ENCODE assay signal across 1 cellular context in the genomic region with DNA sequence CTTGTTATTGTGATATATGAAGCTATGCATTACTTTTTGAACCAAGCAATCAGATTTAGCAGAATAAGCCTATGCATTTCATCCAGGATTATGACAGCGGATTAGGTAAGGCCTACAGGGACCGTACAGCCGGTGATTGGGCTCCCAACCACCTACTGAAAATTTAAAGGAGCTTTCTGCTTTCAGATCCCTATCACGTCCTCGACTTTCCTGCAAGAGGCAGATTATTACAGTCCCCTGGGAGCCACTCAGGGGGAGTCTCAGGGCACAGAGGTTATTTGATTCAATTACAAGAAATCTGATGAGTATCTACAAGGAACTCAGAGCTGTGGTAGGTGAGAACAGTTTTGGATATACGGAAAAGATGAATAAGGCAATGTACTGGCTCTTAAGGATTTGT.
TF ChIP-seq lines count a peak whose summit lies in the region.

No MANE protein-coding gene starts in this region.

TF ChIP-seq in GM23338, 12 proteins besides CTCF, POLR2A, EP300 and RAD21 (continued from another document):
- TF ChIP-seq, protein P1, sequence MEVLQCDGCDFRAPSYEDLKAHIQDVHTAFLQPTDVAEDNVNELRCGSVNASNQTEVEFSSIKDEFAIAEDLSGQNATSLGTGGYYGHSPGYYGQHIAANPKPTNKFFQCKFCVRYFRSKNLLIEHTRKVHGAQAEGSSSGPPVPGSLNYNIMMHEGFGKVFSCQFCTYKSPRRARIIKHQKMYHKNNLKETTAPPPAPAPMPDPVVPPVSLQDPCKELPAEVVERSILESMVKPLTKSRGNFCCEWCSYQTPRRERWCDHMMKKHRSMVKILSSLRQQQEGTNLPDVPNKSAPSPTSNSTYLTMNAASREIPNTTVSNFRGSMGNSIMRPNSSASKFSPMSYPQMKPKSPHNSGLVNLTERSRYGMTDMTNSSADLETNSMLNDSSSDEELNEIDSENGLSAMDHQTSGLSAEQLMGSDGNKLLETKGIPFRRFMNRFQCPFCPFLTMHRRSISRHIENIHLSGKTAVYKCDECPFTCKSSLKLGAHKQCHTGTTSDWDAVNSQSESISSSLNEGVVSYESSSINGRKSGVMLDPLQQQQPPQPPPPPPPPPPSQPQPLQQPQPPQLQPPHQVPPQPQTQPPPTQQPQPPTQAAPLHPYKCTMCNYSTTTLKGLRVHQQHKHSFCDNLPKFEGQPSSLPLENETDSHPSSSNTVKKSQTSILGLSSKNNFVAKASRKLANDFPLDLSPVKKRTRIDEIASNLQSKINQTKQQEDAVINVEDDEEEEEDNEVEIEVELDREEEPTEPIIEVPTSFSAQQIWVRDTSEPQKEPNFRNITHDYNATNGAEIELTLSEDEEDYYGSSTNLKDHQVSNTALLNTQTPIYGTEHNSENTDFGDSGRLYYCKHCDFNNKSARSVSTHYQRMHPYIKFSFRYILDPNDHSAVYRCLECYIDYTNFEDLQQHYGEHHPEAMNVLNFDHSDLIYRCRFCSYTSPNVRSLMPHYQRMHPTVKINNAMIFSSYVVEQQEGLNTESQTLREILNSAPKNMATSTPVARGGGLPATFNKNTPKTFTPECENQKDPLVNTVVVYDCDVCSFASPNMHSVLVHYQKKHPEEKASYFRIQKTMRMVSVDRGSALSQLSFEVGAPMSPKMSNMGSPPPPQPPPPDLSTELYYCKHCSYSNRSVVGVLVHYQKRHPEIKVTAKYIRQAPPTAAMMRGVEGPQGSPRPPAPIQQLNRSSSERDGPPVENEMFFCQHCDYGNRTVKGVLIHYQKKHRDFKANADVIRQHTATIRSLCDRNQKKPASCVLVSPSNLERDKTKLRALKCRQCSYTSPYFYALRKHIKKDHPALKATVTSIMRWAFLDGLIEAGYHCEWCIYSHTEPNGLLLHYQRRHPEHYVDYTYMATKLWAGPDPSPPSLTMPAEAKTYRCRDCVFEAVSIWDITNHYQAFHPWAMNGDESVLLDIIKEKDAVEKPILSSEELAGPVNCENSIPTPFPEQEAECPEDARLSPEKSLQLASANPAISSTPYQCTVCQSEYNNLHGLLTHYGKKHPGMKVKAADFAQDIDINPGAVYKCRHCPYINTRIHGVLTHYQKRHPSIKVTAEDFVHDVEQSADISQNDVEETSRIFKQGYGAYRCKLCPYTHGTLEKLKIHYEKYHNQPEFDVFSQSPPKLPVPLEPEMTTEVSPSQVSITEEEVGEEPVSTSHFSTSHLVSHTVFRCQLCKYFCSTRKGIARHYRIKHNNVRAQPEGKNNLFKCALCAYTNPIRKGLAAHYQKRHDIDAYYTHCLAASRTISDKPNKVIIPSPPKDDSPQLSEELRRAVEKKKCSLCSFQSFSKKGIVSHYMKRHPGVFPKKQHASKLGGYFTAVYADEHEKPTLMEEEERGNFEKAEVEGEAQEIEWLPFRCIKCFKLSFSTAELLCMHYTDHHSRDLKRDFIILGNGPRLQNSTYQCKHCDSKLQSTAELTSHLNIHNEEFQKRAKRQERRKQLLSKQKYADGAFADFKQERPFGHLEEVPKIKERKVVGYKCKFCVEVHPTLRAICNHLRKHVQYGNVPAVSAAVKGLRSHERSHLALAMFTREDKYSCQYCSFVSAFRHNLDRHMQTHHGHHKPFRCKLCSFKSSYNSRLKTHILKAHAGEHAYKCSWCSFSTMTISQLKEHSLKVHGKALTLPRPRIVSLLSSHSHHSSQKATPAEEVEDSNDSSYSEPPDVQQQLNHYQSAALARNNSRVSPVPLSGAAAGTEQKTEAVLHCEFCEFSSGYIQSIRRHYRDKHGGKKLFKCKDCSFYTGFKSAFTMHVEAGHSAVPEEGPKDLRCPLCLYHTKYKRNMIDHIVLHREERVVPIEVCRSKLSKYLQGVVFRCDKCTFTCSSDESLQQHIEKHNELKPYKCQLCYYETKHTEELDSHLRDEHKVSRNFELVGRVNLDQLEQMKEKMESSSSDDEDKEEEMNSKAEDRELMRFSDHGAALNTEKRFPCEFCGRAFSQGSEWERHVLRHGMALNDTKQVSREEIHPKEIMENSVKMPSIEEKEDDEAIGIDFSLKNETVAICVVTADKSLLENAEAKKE (CRISPR knock-in tag; IDR thresholded peaks at IDR 0.05) = no peak
